Comparison of ENCODE assay signal across 1 cellular context in genomic region chr4:55637272-55637820, GRCh38.
A peak's percentile ranks its signal among the peaks of the same experiment; 100 is the strongest.
TF ChIP-seq lines count a peak whose summit lies in the region.

No MANE protein-coding gene starts in this region.

TF ChIP-seq in K562, 482 proteins besides CTCF, POLR2A, EP300 and RAD21 (continued from another document):
- no peak for TF ChIP-seq CLOCK (CRISPR knock-in tag; IDR thresholded peaks at IDR 0.05; ENCODE audit: borderline replicate concordance)
- TF ChIP-seq SOX6 (IDR thresholded peaks at IDR 0.05): peak; percentile 7; the same call in 1 of the 2 replicates
- TF ChIP-seq ARID4B (CRISPR knock-in tag; IDR thresholded peaks at IDR 0.05): no peak
- peak in 1 of 2 experiments; percentile 32; a peak in 1 of 4 replicates for TF ChIP-seq ZNF639 (CRISPR knock-in tag; conservative IDR thresholded peaks at IDR 0.05 in 1 of 2, IDR thresholded peaks at IDR 0.05 in 1 of 2)
- no peak for TF ChIP-seq KLF6 (CRISPR knock-in tag; IDR thresholded peaks at IDR 0.05; ENCODE audit: borderline replicate concordance)
- TF ChIP-seq PTRF (tag; IDR thresholded peaks at IDR 0.05): no peak
- TF ChIP-seq CHCHD3 (CRISPR knock-in tag; IDR thresholded peaks at IDR 0.05): no peak
- TF ChIP-seq ZNF324 (CRISPR knock-in tag; IDR thresholded peaks at IDR 0.05): 0 out of 2 replicates have a peak, but pooled peaks have one; percentile 25
- TF ChIP-seq MAZ (CRISPR knock-in tag; conservative IDR thresholded peaks at IDR 0.05 in 1 of 2, IDR thresholded peaks at IDR 0.05 in 1 of 2): peak in 1 of 2 experiments; percentile 54; a peak in 1 of 4 replicates
- no peak for TF ChIP-seq NUFIP1 (IDR thresholded peaks at IDR 0.05; ENCODE audit: partially characterized antibody)
- no peak for TF ChIP-seq ZNF282 (CRISPR knock-in tag; IDR thresholded peaks at IDR 0.05)
- TF ChIP-seq HDAC3 (IDR thresholded peaks at IDR 0.05; ENCODE audit: borderline replicate concordance, partially characterized antibody): no peak
- TF ChIP-seq GATAD2A (IDR thresholded peaks at IDR 0.05): no peak
- no peak for TF ChIP-seq CHD4 (IDR thresholded peaks at IDR 0.05; ENCODE audit: insufficient read depth, insufficient replicate concordance, low read depth, low read length, poor library complexity, severe bottlenecking)
- TF ChIP-seq ZNF717 (CRISPR knock-in tag; IDR thresholded peaks at IDR 0.05): no peak
- no peak for TF ChIP-seq RFX5 (IDR thresholded peaks at IDR 0.05; ENCODE audit: low read depth, low read length)
- no peak for TF ChIP-seq KAT2B (IDR thresholded peaks at IDR 0.05; ENCODE audit: low read depth, low read length)
- peak; percentile 97 for TF ChIP-seq VEZF1 (CRISPR knock-in tag; IDR thresholded peaks at IDR 0.05)
- TF ChIP-seq MYC (IDR thresholded peaks at IDR 0.05; ENCODE audit: low read depth, low read length): peak; percentile 34; the same call in 1 of the 2 replicates
- no peak for TF ChIP-seq MYC (CRISPR knock-in tag; IDR thresholded peaks at IDR 0.05; ENCODE audit: borderline replicate concordance, low read depth)
- TF ChIP-seq ZNF384 (IDR thresholded peaks at IDR 0.05; ENCODE audit: low read depth, low read length): no peak
- no peak for TF ChIP-seq MTA2 (IDR thresholded peaks at IDR 0.05; ENCODE audit: low read depth)
- no peak for TF ChIP-seq CTCFL (IDR thresholded peaks at IDR 0.05; ENCODE audit: borderline replicate concordance, insufficient read depth, low read depth, low read length, poor library complexity, severe bottlenecking)
- TF ChIP-seq ZNF197 (CRISPR knock-in tag; IDR thresholded peaks at IDR 0.05; ENCODE audit: low read depth): no peak
- no peak for TF ChIP-seq ID3 (CRISPR knock-in tag; IDR thresholded peaks at IDR 0.05)
- peak; percentile 58; the same call in 1 of the 2 replicates for TF ChIP-seq ID3 (tag; IDR thresholded peaks at IDR 0.05)
- TF ChIP-seq ZNF274 (IDR thresholded peaks at IDR 0.05; ENCODE audit: borderline replicate concordance, low read depth, low read length): no peak
- TF ChIP-seq PKNOX1 (IDR thresholded peaks at IDR 0.05): 0 out of 2 replicates have a peak, but pooled peaks have one; percentile 18
- TF ChIP-seq ZNF395 (CRISPR knock-in tag; IDR thresholded peaks at IDR 0.05): peak; percentile 62; the same call in 1 of the 2 replicates
- no peak for TF ChIP-seq ZNF668 (CRISPR knock-in tag; IDR thresholded peaks at IDR 0.05)
- no peak for TF ChIP-seq NELFE (IDR thresholded peaks at IDR 0.05; ENCODE audit: insufficient read depth, insufficient read length)
- no peak for TF ChIP-seq RBFOX2 (IDR thresholded peaks at IDR 0.05; ENCODE audit: low read depth, low read length)
